1 cellular context compared by ENCODE assay signal in the genomic region with DNA sequence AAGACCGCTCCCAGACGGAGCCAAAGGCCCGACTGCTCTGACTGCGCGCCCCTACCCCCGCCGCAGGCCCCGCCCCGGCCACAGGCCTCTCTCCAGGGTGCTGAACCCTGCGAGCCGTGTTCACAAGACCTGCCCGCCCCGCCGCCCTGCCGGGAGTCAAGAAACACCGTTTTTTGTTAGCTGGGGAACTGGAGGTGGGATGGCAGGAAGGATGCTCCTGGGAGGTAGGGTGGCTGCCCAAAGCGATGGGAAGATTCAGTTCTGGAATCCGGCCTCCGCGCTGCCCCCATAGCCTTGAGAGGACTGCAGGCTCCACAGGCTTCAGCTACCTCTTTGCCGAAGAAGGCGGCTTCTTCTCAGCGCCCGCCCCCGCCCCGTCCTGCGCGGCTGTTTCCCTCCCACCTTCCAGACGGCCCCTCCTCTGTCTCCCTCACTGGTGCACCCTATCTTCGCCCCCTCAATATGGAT.
TF ChIP-seq lines count a peak whose summit lies in the region.

No MANE protein-coding gene starts in this region.

TF ChIP-seq in HepG2, 621 proteins besides CTCF, POLR2A, EP300 and RAD21 (continued from another document and continues in another):
- TF ChIP-seq REST (IDR thresholded peaks at IDR 0.05; ENCODE audit: borderline replicate concordance in 1 of 2, low read depth in 1 of 2, low read length in 2 of 2) (peak; percentile 94 to 96), ZNF772 (CRISPR knock-in tag; IDR thresholded peaks at IDR 0.05) (peak; percentile 27; the same call in 1 of the 2 replicates), KDM5B (CRISPR knock-in tag; IDR thresholded peaks at IDR 0.05; ENCODE audit: borderline replicate concordance) (peak; percentile 45; the same call in 1 of the 2 replicates), ZBTB42 (CRISPR knock-in tag; IDR thresholded peaks at IDR 0.05) (no peak), MTERF4 (CRISPR knock-in tag; IDR thresholded peaks at IDR 0.05) (no peak), ZNF883 (CRISPR knock-in tag; IDR thresholded peaks at IDR 0.05; ENCODE audit: not compliant biosample characterization) (no peak), ZNF274 (CRISPR knock-in tag; IDR thresholded peaks at IDR 0.05) (0 out of 2 replicates have a peak, but pooled peaks have one; percentile 41), ZNF776 (CRISPR knock-in tag; IDR thresholded peaks at IDR 0.05) (0 out of 2 replicates have a peak, but pooled peaks have one; percentile 32), AKAP8 (CRISPR knock-in tag; IDR thresholded peaks at IDR 0.05) (peak; percentile 67; the same call in 1 of the 2 replicates), TFE3 (CRISPR knock-in tag; IDR thresholded peaks at IDR 0.05) (peak; percentile 59; the same call in 1 of the 2 replicates), IKZF1 (IDR thresholded peaks at IDR 0.05) (no peak), ZNF232 (CRISPR knock-in tag; IDR thresholded peaks at IDR 0.05; ENCODE audit: borderline replicate concordance) (peak; percentile 69; the same call in 1 of the 2 replicates), ZNF441 (CRISPR knock-in tag; IDR thresholded peaks at IDR 0.05; ENCODE audit: borderline replicate concordance) (peak; percentile 33; the same call in 1 of the 2 replicates), NFATC3 (CRISPR knock-in tag; IDR thresholded peaks at IDR 0.05) (no peak), SMAD3 (CRISPR knock-in tag; IDR thresholded peaks at IDR 0.05) (0 out of 2 replicates have a peak, but pooled peaks have one; percentile 32), AGO1 (IDR thresholded peaks at IDR 0.05; ENCODE audit: low read depth, low read length, poor library complexity, severe bottlenecking) (peak; percentile 80), HOXA5 (CRISPR knock-in tag; IDR thresholded peaks at IDR 0.05) (peak; percentile 78), ZNF30 (CRISPR knock-in tag; IDR thresholded peaks at IDR 0.05) (0 out of 2 replicates have a peak, but pooled peaks have one; percentile 66), ZFP41 (CRISPR knock-in tag; IDR thresholded peaks at IDR 0.05; ENCODE audit: borderline replicate concordance) (no peak), ZNF660 (CRISPR knock-in tag; IDR thresholded peaks at IDR 0.05; ENCODE audit: borderline replicate concordance, low read depth) (no peak), ZSCAN21 (CRISPR knock-in tag; IDR thresholded peaks at IDR 0.05; ENCODE audit: borderline replicate concordance) (peak; percentile 45; the same call in 1 of the 2 replicates), ZBTB39 (CRISPR knock-in tag; IDR thresholded peaks at IDR 0.05) (no peak), ZNF782 (CRISPR knock-in tag; IDR thresholded peaks at IDR 0.05; ENCODE audit: borderline replicate concordance) (no peak), ZNF768 (CRISPR knock-in tag; IDR thresholded peaks at IDR 0.05) (peak; percentile 45; the same call in 1 of the 2 replicates), GATAD2A (CRISPR knock-in tag; IDR thresholded peaks at IDR 0.05) (no peak), TSC22D2 (CRISPR knock-in tag; IDR thresholded peaks at IDR 0.05; ENCODE audit: borderline replicate concordance) (peak; percentile 63; the same call in 1 of the 2 replicates), FOSL2 (CRISPR knock-in tag; IDR thresholded peaks at IDR 0.05) (0 out of 2 replicates have a peak, but pooled peaks have one; percentile 16), ZNF318 (CRISPR knock-in tag; IDR thresholded peaks at IDR 0.05) (no peak), SATB2 (CRISPR knock-in tag; IDR thresholded peaks at IDR 0.05) (no peak), ZSCAN9 (CRISPR knock-in tag; IDR thresholded peaks at IDR 0.05; ENCODE audit: borderline replicate concordance) (peak; percentile 40; the same call in 1 of the 2 replicates)
- TF ChIP-seq, protein P1, sequence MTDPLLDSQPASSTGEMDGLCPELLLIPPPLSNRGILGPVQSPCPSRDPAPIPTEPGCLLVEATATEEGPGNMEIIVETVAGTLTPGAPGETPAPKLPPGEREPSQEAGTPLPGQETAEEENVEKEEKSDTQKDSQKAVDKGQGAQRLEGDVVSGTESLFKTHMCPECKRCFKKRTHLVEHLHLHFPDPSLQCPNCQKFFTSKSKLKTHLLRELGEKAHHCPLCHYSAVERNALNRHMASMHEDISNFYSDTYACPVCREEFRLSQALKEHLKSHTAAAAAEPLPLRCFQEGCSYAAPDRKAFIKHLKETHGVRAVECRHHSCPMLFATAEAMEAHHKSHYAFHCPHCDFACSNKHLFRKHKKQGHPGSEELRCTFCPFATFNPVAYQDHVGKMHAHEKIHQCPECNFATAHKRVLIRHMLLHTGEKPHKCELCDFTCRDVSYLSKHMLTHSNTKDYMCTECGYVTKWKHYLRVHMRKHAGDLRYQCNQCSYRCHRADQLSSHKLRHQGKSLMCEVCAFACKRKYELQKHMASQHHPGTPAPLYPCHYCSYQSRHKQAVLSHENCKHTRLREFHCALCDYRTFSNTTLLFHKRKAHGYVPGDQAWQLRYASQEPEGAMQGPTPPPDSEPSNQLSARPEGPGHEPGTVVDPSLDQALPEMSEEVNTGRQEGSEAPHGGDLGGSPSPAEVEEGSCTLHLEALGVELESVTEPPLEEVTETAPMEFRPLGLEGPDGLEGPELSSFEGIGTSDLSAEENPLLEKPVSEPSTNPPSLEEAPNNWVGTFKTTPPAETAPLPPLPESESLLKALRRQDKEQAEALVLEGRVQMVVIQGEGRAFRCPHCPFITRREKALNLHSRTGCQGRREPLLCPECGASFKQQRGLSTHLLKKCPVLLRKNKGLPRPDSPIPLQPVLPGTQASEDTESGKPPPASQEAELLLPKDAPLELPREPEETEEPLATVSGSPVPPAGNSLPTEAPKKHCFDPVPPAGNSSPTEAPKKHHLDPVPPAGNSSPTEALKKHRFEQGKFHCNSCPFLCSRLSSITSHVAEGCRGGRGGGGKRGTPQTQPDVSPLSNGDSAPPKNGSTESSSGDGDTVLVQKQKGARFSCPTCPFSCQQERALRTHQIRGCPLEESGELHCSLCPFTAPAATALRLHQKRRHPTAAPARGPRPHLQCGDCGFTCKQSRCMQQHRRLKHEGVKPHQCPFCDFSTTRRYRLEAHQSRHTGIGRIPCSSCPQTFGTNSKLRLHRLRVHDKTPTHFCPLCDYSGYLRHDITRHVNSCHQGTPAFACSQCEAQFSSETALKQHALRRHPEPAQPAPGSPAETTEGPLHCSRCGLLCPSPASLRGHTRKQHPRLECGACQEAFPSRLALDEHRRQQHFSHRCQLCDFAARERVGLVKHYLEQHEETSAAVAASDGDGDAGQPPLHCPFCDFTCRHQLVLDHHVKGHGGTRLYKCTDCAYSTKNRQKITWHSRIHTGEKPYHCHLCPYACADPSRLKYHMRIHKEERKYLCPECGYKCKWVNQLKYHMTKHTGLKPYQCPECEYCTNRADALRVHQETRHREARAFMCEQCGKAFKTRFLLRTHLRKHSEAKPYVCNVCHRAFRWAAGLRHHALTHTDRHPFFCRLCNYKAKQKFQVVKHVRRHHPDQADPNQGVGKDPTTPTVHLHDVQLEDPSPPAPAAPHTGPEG (CRISPR knock-in tag; IDR thresholded peaks at IDR 0.05) = 0 out of 2 replicates have a peak, but pooled peaks have one; percentile 38
